26 cellular contexts compared by ENCODE assay signal in the genomic region with DNA sequence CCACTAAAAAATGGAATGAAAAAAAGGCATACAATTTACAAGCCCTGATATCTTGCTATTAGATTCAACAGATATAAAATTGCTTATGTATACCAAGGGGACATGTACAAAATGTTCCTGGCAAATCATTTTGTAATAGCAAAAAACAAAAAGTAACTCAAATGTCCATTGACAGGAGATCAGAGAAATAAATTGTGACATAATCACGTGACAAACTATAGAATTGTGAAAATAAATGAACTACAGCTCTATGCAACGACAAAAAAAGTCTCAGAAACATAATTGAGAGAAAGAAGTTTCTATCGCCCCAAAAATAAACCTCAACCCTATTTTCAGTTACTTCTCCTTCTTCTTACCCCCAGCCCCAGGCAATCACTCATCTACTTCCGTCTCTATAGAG. TPM values are rescaled to one million over a fixed set of nuclear protein-coding genes. Genes with fewer than 3 reads are reported as not detected.
"Had no signal": no experiment of that assay in that cellular context is flagged by ENCODE, and none has a peak within 500 bp of the region (broad histone marks: within the 10 kb centered on the region; RNA-seq: fewer than 3 reads in every experiment).

No MANE protein-coding gene starts in this region.

- H3K9me3 ChIP-seq: esophagus muscularis mucosa, heart right ventricle, psoas muscle, tibial nerve had no signal

- H3K36me3 Mint-ChIP-seq: activated naive CD8-positive, alpha-beta T cell treated with anti-CD3 and anti-CD28 coated beads for 36 hours; immature natural killer cell; naive B cell; WTC11 had no signal

- ATAC-seq: activated CD8-positive, alpha-beta T cell treated with anti-CD3 and anti-CD28 coated beads for 36 hours; activated T-helper 17 cell treated with anti-CD3 and anti-CD28 coated beads, Interleukin-2, amount 50 U/mL, for 72 hours; heart right ventricle; psoas muscle; right cardiac atrium; WTC11 had no signal

- DNase-seq: activated CD4-positive, alpha-beta T cell treated with anti-CD3 and anti-CD28 coated beads for 48 hours; activated CD8-positive, alpha-beta T cell treated with anti-CD3 and anti-CD28 coated beads for 36 hours; activated naive CD4-positive, alpha-beta T cell; activated naive CD8-positive, alpha-beta T cell treated with anti-CD3 and anti-CD28 coated beads for 36 hours; activated T-cell treated with anti-CD3 and anti-CD28 coated beads, Interleukin-2, amount 50 U/mL, for 1 hour; amniotic stem cell; effector CD8-positive, alpha-beta T cell; heart right ventricle; immature natural killer cell; naive B cell; psoas muscle; right cardiac atrium had no signal

- H3K4me3 ChIP-seq: cardiac muscle cell, esophagus muscularis mucosa, heart right ventricle, psoas muscle, skin epidermis, tibial nerve had no signal

- H3K4me1 Mint-ChIP-seq: activated naive CD8-positive, alpha-beta T cell treated with anti-CD3 and anti-CD28 coated beads for 36 hours; immature natural killer cell had no signal

- H3K9me3 Mint-ChIP-seq: activated CD8-positive, alpha-beta T cell treated with anti-CD3 and anti-CD28 coated beads for 36 hours; activated naive CD8-positive, alpha-beta T cell treated with anti-CD3 and anti-CD28 coated beads for 36 hours; activated T-helper 17 cell treated with anti-CD3 and anti-CD28 coated beads, Interleukin-2, amount 50 U/mL, for 72 hours; dendritic cell treated with granulocyte-macrophage colony-stimulating factor and Interleukin-4, amounts not matched to agents 40 ng/mL and 50 ng/mL, for 4 days; immature natural killer cell; neural crest cell; stimulated activated naive CD8-positive, alpha-beta T cell treated with anti-CD3 and anti-CD28 coated beads, Interleukin-15, Interleukin-2, amounts not matched to agents 100 ng/mL and 50 ng/mL, for 24 hours had no signal

- H3K36me3 ChIP-seq: cardiac muscle cell, esophagus muscularis mucosa, heart right ventricle, tibial nerve had no signal

- H3K4me3 Mint-ChIP-seq: activated CD8-positive, alpha-beta T cell treated with anti-CD3 and anti-CD28 coated beads for 36 hours; activated naive CD8-positive, alpha-beta T cell treated with anti-CD3 and anti-CD28 coated beads for 36 hours; activated T-helper 17 cell treated with anti-CD3 and anti-CD28 coated beads, Interleukin-2, amount 50 U/mL, for 72 hours; dendritic cell treated with granulocyte-macrophage colony-stimulating factor and Interleukin-4, amounts not matched to agents 40 ng/mL and 50 ng/mL, for 4 days; immature natural killer cell; memory B cell; neural crest cell; stimulated activated naive CD8-positive, alpha-beta T cell treated with anti-CD3 and anti-CD28 coated beads, Interleukin-15, Interleukin-2, amounts not matched to agents 100 ng/mL and 50 ng/mL, for 24 hours; WTC11 had no signal

- H3K27me3 Mint-ChIP-seq: stimulated activated naive CD8-positive, alpha-beta T cell treated with anti-CD3 and anti-CD28 coated beads, Interleukin-15, Interleukin-2, amounts not matched to agents 100 ng/mL and 50 ng/mL, for 24 hours had no signal

- H3K27me3 ChIP-seq: cardiac muscle cell, heart right ventricle, tibial nerve had no signal

- H3K27ac Mint-ChIP-seq: activated CD8-positive, alpha-beta T cell treated with anti-CD3 and anti-CD28 coated beads for 36 hours; activated naive CD8-positive, alpha-beta T cell treated with anti-CD3 and anti-CD28 coated beads for 36 hours; activated T-helper 17 cell treated with anti-CD3 and anti-CD28 coated beads, Interleukin-2, amount 50 U/mL, for 72 hours; dendritic cell treated with granulocyte-macrophage colony-stimulating factor and Interleukin-4, amounts not matched to agents 40 ng/mL and 50 ng/mL, for 4 days; immature natural killer cell; memory B cell; stimulated activated naive CD8-positive, alpha-beta T cell treated with anti-CD3 and anti-CD28 coated beads, Interleukin-15, Interleukin-2, amounts not matched to agents 100 ng/mL and 50 ng/mL, for 24 hours; WTC11 had no signal

- H3K4me1 ChIP-seq: psoas muscle had no signal

RNA-seq across cellular contexts. Expression of gene ACE, which starts 12.2 kb away (rescaled TPM):
- total RNA-seq: activated naive CD8-positive, alpha-beta T cell treated with anti-CD3 and anti-CD28 coated beads for 36 hours had no signal

RNA-seq across cellular contexts. Expression of gene KCNH6, which starts 58.5 kb away (rescaled TPM):
- total RNA-seq: activated CD8-positive, alpha-beta T cell treated with anti-CD3 and anti-CD28 coated beads for 36 hours; activated naive CD8-positive, alpha-beta T cell treated with anti-CD3 and anti-CD28 coated beads for 36 hours; chondrocyte; endothelial cell of umbilical vein; esophagus muscularis mucosa; mononuclear cell; osteocyte; psoas muscle; right cardiac atrium; tibial nerve had no signal
